ENCODE assay signal across 8 cellular contexts in genomic region chr2:84925724-84926376, GRCh38. TPM values are rescaled to one million over a fixed set of nuclear protein-coding genes. Genes with fewer than 3 reads are reported as not detected.
DNase-seq lines count a peak whose midpoint lies in the region; ATAC-seq, FAIRE-seq and TF ChIP-seq lines count a peak whose summit lies in the region.

No MANE protein-coding gene starts in this region.

- H3K27ac ChIP-seq in A673 (ENCODE audit: low read depth, low read length, poor library complexity, severe bottlenecking): peak overlapping the region; percentile 62

- H3K4me1 Mint-ChIP-seq in brain: peaks cover 18% of the 10 kb centered on the region

- peak; percentile 42 for TF ChIP-seq POLR2A in GM18526 (IDR thresholded peaks at IDR 0.05; ENCODE audit: extremely low read depth, insufficient read length)

- peak overlapping the region in 2 of 5 experiments; percentile 48 to 62 for H3K27ac Mint-ChIP-seq in brain

- peak; percentile 75 for ATAC-seq in HG03066 (IDR thresholded peaks at IDR 0.05; ENCODE audit: low read depth, unreplicated experiment)

- no peaks in the 10 kb centered on the region for H3K27me3 ChIP-seq in A673 (replicated peaks; ENCODE audit: insufficient read depth, low read depth, low read length, poor library complexity)

- CTCF ChIA-PET in A673 (lab: Charles Lee): interaction anchor here (0.6 to 1.3 kb wide), 9 partner anchors 15 to 973 kb away, joined by 3 to 14 read pairs (median 4); partner anchors contain the start of gene TMSB10

- H3K9me3 ChIP-seq in A673 (ENCODE audit: low read depth, low read length, poor library complexity, severe bottlenecking): no peaks in the 10 kb centered on the region
- H3K9me3 ChIP-seq in iPS-18c (ENCODE audit: control insufficient read depth, insufficient read depth, low read length): peaks cover 2% of the 10 kb centered on the region

- peak overlapping the region; percentile 72 to 87 (median 83) for H3K4me3 Mint-ChIP-seq in brain

- H3K4me1 ChIP-seq in A673 (ENCODE audit: insufficient read depth, low read length, poor library complexity, severe bottlenecking): peaks cover 18% of the 10 kb centered on the region

- no peaks in the 10 kb centered on the region for H3K9me3 Mint-ChIP-seq in brain

- no peaks in the 10 kb centered on the region for H3K36me3 Mint-ChIP-seq in brain

- H3K4me3 ChIP-seq in A673 (ENCODE audit: low read depth, low read length, poor library complexity, severe bottlenecking) (peak overlapping the region; percentile 53), iPS-18c (ENCODE audit: insufficient read depth, low read depth, low read length) (peak overlapping the region; percentile 29; the same call in 1 of the 2 replicates)

- BruUV-seq in A673 (replicated peaks; lab: Mats Ljungman, UMichigan): no TSS peak

- no peaks in the 10 kb centered on the region for H3K27me3 Mint-ChIP-seq in brain

- POLR2A ChIA-PET in A673 (lab: Charles Lee; ENCODE audit: low non-redundant PET): interaction anchor here (0.5 to 0.8 kb wide), 2 partner anchors 20 to 276 kb away, joined by 3 to 5 read pairs; partner anchors contain the start of gene TMSB10

- intact Hi-C loops in A673 (cut with micrococcal nuclease; ENCODE audit: unreplicated experiment): loop anchor here (1.0 to 5.0 kb wide), 5 partner anchors 21 to 429 kb away; partner anchors contain the start of genes TCF7L1 and TMSB10

- TF ChIP-seq CTCF in A673 (conservative IDR thresholded peaks at IDR 0.05; ENCODE audit: low read depth, low read length) (peak; percentile 95), brain (conservative IDR thresholded peaks at IDR 0.05) (peak; percentile 90 to 96)

- DNase-seq in A673 (ENCODE audit: low spot score): peak; percentile 97
- peak; percentile 85 for DNase-seq in NCI-H2107 treated with DMSO at 0.1 percent for 48 hours (lab: John Stamatoyannopoulos, UW; ENCODE audit: unreplicated experiment)
- DNase-seq in smooth muscle cell of the brain vasculature (ENCODE audit: low read depth, low spot score): peak; percentile 83

- no peaks in the 10 kb centered on the region for H3K36me3 ChIP-seq in A673 (ENCODE audit: insufficient read depth, low read length, poor library complexity, severe bottlenecking)

- peak; percentile 28 for FAIRE-seq in TTC549 (lab: Jason Lieb, UNC)

RNA-seq across cellular contexts. Expression of gene TMSB10, which starts 20.4 kb away (rescaled TPM):
- 2,146 and 2,488 TPM in 2 replicates for total RNA-seq in A673 (2021)
- 4,172 TPM for polyA plus RNA-seq in brain (ENCODE audit: insufficient read depth, low read depth, low replicate concordance)

RNA-seq across cellular contexts. Expression of gene TRABD2A, which starts 45.0 kb away (rescaled TPM):
- total RNA-seq in A673 (2021): 0.46 and 0.67 TPM in 2 replicates
- 0.90 TPM for polyA plus RNA-seq in brain (ENCODE audit: insufficient read depth, low read depth, low replicate concordance)

RNA-seq across cellular contexts. Expression of gene KCMF1, which starts 45.1 kb away (rescaled TPM):
- total RNA-seq in A673 (2021): 108 and 110 TPM in 2 replicates
- 39.9 TPM for polyA plus RNA-seq in brain (ENCODE audit: insufficient read depth, low read depth, low replicate concordance)

Comparison
In these comparisons a context has a peak if more than half of its experiments do, and no peak if none do; other contexts are left out.
1. Peak in every context shown above with its lines: DNase-seq, ATAC-seq, H3K4me3 ChIP-seq and H3K27ac ChIP-seq.